17 cellular contexts compared by ENCODE assay signal in genomic region chr15:26971303-26972018, GRCh38. TPM values are rescaled to one million over a fixed set of nuclear protein-coding genes. Genes with fewer than 3 reads are reported as not detected.
DNase-seq lines count a peak whose midpoint lies in the region; ATAC-seq, FAIRE-seq and TF ChIP-seq lines count a peak whose summit lies in the region.
"Had no signal": no experiment of that assay in that cellular context is flagged by ENCODE, and none has a peak within 500 bp of the region (broad histone marks: within the 10 kb centered on the region; RNA-seq: fewer than 3 reads in every experiment).

No MANE protein-coding gene starts in this region.

- DNase-seq in NCI-H510A treated with DMSO at 0.1 percent for 48 hours (lab: John Stamatoyannopoulos, UW) (peak; percentile 10), NCI-H510A (lab: John Stamatoyannopoulos, UW) (no peak), astrocyte (ENCODE audit: low read depth) (no peak), inferior parietal cortex (ENCODE audit: extremely low spot score) (peak; percentile 16), SHP77 (lab: John Stamatoyannopoulos, UW) (no peak), SKM-1 (lab: John Stamatoyannopoulos, UW; ENCODE audit: unreplicated experiment) (no peak), left cardiac atrium (no peak)
- DNase-seq: NCI-H2081 treated with DMSO at 0.1 percent for 48 hours, Peyer's patch had no signal

- H3K4me1 Mint-ChIP-seq in astrocyte (ENCODE audit: low read depth, unreplicated experiment), result peaks cover 7% of the 10 kb centered on the region

- peaks cover 5% of the 10 kb centered on the region for H3K27me3 ChIP-seq in astrocyte (ENCODE audit: insufficient read depth, low read length)
- H3K27me3 ChIP-seq: Peyer's patch had no signal

- H3K27ac ChIP-seq in astrocyte (ENCODE audit: low read depth, low read length) (no peak overlapping the region), temporal lobe (ENCODE audit: low read depth, low read length) (peak overlapping the region; percentile 50)
- H3K27ac ChIP-seq: gastroesophageal sphincter, Peyer's patch, thoracic aorta had no signal

- no peak overlapping the region for H3K9ac ChIP-seq in astrocyte (ENCODE audit: low read length)

- no peaks in the 10 kb centered on the region for H3K36me3 ChIP-seq in astrocyte (ENCODE audit: insufficient read depth, low read length)
- H3K36me3 ChIP-seq: gastroesophageal sphincter, Peyer's patch, thoracic aorta had no signal

- no peak for TF ChIP-seq CTCF in astrocyte (IDR thresholded peaks at IDR 0.05; ENCODE audit: insufficient read depth, low read depth, low read length)

- H4K20me1 ChIP-seq in astrocyte (ENCODE audit: insufficient read depth, low read length), result no peaks in the 10 kb centered on the region

- H3K4me3 Mint-ChIP-seq in astrocyte (ENCODE audit: unreplicated experiment), result peak overlapping the region; percentile 74
- H3K4me3 Mint-ChIP-seq: activated naive CD8-positive, alpha-beta T cell had no signal

- H3K27ac Mint-ChIP-seq in astrocyte (ENCODE audit: unreplicated experiment), result no peak overlapping the region
- H3K27ac Mint-ChIP-seq: activated naive CD8-positive, alpha-beta T cell had no signal

- peaks cover 3% of the 10 kb centered on the region for H3K4me1 ChIP-seq in astrocyte (ENCODE audit: insufficient read depth, low read length)
- H3K4me1 ChIP-seq: Peyer's patch had no signal

- H2AFZ ChIP-seq in astrocyte (ENCODE audit: low read depth, low read length), result peak overlapping the region; percentile 63

- H3K4me2 ChIP-seq in astrocyte (ENCODE audit: low read length), result peak overlapping the region; percentile 82

- intact Hi-C loops in left cardiac atrium (cut with DNase I), result no loop called here

- no peaks in the 10 kb centered on the region for H3K36me3 Mint-ChIP-seq in astrocyte (ENCODE audit: low read depth, unreplicated experiment)
- H3K36me3 Mint-ChIP-seq: activated naive CD8-positive, alpha-beta T cell had no signal

- H3K27me3 Mint-ChIP-seq in astrocyte (ENCODE audit: low read depth, unreplicated experiment), result peaks cover 27% of the 10 kb centered on the region

- no peak for ATAC-seq in left cardiac atrium
- ATAC-seq: gastroesophageal sphincter, sciatic nerve had no signal

- no peaks in the 10 kb centered on the region for H3K9me3 ChIP-seq in astrocyte (ENCODE audit: insufficient read depth, low read depth, low read length)
- H3K9me3 ChIP-seq: gastroesophageal sphincter, Peyer's patch, thoracic aorta had no signal

- FAIRE-seq in astrocyte (lab: Jason Lieb, UNC), result no peak
- FAIRE-seq: GM12892 had no signal

- peak overlapping the region; percentile 33 for H3K4me3 ChIP-seq in astrocyte (ENCODE audit: insufficient read depth, low read depth, low read length)
- H3K4me3 ChIP-seq: thoracic aorta had no signal

- no peaks in the 10 kb centered on the region for H3K79me2 ChIP-seq in astrocyte (ENCODE audit: insufficient read depth, low read length)

- H3K9me3 Mint-ChIP-seq in astrocyte (ENCODE audit: unreplicated experiment), result no peaks in the 10 kb centered on the region

RNA-seq across cellular contexts. Expression of gene GABRG3, which starts 0.5 kb away (rescaled TPM):
- 0.54 and 0.77 TPM in 2 replicates for total RNA-seq in astrocyte
- total RNA-seq in temporal lobe, result 10.6 TPM
- total RNA-seq in left cardiac atrium, result not detected
- total RNA-seq: dermis microvascular lymphatic vessel endothelial cell, mesenteric fat pad, Peyer's patch, sciatic nerve, thoracic aorta had no signal

Comparison
In these comparisons a context has a peak if more than half of its experiments do, and no peak if none do; other contexts are left out.
1. DNase-seq: peak in NCI-H510A treated with DMSO at 0.1 percent for 48 hours (single experiment) and inferior parietal cortex (single experiment); none in NCI-H510A (single experiment), astrocyte (single experiment), SHP77 (0 of 2), SKM-1 (single experiment) and left cardiac atrium (single experiment).